ENCODE assay signal across 1 cellular context in genomic region chr17:78599419-78599818, GRCh38.
A peak's percentile ranks its signal among the peaks of the same experiment; 100 is the strongest.
TF ChIP-seq lines count a peak whose summit lies in the region.

No MANE protein-coding gene starts in this region.

TF ChIP-seq in HEK293, 187 proteins besides CTCF, POLR2A, EP300 and RAD21 (continued from another document):
- TF ChIP-seq, protein P1, sequence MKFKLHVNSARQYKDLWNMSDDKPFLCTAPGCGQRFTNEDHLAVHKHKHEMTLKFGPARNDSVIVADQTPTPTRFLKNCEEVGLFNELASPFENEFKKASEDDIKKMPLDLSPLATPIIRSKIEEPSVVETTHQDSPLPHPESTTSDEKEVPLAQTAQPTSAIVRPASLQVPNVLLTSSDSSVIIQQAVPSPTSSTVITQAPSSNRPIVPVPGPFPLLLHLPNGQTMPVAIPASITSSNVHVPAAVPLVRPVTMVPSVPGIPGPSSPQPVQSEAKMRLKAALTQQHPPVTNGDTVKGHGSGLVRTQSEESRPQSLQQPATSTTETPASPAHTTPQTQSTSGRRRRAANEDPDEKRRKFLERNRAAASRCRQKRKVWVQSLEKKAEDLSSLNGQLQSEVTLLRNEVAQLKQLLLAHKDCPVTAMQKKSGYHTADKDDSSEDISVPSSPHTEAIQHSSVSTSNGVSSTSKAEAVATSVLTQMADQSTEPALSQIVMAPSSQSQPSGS (tag by site-specific recombination; IDR thresholded peaks at IDR 0.05; ENCODE audit: low read depth): peak; percentile 92
- peak; percentile 97 for TF ChIP-seq PRDM10 (tag by site-specific recombination; IDR thresholded peaks at IDR 0.05)
